ENCODE assay signal across 1 cellular context in genomic region chr15:62625421-62626033, GRCh38.
TF ChIP-seq lines count a peak whose summit lies in the region.

No MANE protein-coding gene starts in this region.

TF ChIP-seq in HepG2, 621 proteins besides CTCF, POLR2A, EP300 and RAD21 (continued from another document):
- no peak for TF ChIP-seq KIAA2018 (CRISPR knock-in tag; IDR thresholded peaks at IDR 0.05; ENCODE audit: borderline replicate concordance)
- TF ChIP-seq KDM2A (CRISPR knock-in tag; IDR thresholded peaks at IDR 0.05; ENCODE audit: borderline replicate concordance, low read depth): no peak
- no peak for TF ChIP-seq ZNF724P (CRISPR knock-in tag; IDR thresholded peaks at IDR 0.05; ENCODE audit: borderline replicate concordance)
- no peak for TF ChIP-seq ZGPAT (CRISPR knock-in tag; IDR thresholded peaks at IDR 0.05)
- TF ChIP-seq ZNF567 (CRISPR knock-in tag; IDR thresholded peaks at IDR 0.05; ENCODE audit: borderline replicate concordance): no peak
- TF ChIP-seq CREB1 (IDR thresholded peaks at IDR 0.05): no peak
- TF ChIP-seq CREB1 (CRISPR knock-in tag; IDR thresholded peaks at IDR 0.05): no peak
- TF ChIP-seq ATF5 (CRISPR knock-in tag; IDR thresholded peaks at IDR 0.05; ENCODE audit: low read depth): no peak
- TF ChIP-seq ZNF292 (CRISPR knock-in tag; IDR thresholded peaks at IDR 0.05; ENCODE audit: borderline replicate concordance, low read depth): no peak
